In genomic region chr20:50931048-50931305, GRCh38 we compare ENCODE assay signal across 8 cellular contexts. TPM values are rescaled to one million over a fixed set of nuclear protein-coding genes. Genes with fewer than 3 reads are reported as not detected.
A peak's percentile ranks its signal among the peaks of the same experiment; 100 is the strongest.
DNase-seq lines count a peak whose midpoint lies in the region; ATAC-seq, FAIRE-seq and TF ChIP-seq lines count a peak whose summit lies in the region.

No MANE protein-coding gene starts in this region.

- dilution Hi-C loops in keratinocyte (cut with MboI; ENCODE audit: extremely low pct_ligation_motif_present, low sequenced_read_pairs): no loop called here

- peaks cover 55% of the 10 kb centered on the region for H3K4me1 Mint-ChIP-seq in CD4-positive, alpha-beta T cell (ENCODE audit: low read depth)

- FAIRE-seq in keratinocyte (lab: Jason Lieb, UNC): no peak

- H3K4me1 ChIP-seq in HUES48 (ENCODE audit: control insufficient read depth, insufficient read depth, low read length) (peaks cover 35% of the 10 kb centered on the region), keratinocyte (ENCODE audit: control insufficient read depth, extremely low read depth, insufficient read depth, low read length) (peaks cover 21% of the 10 kb centered on the region), stomach smooth muscle (ENCODE audit: control insufficient read depth, insufficient read depth, low read length) (peaks cover 17% of the 10 kb centered on the region)

- TF ChIP-seq CTCF in CD4-positive, alpha-beta T cell (IDR thresholded peaks at IDR 0.05): no peak
- no peak for TF ChIP-seq CTCF in GM20000 (IDR thresholded peaks at IDR 0.05; ENCODE audit: extremely low read depth, missing control alignments)
- TF ChIP-seq CTCF in keratinocyte (optimal IDR thresholded peaks at IDR 0.05 in 1 of 3, IDR thresholded peaks at IDR 0.05 in 1 of 3, conservative IDR thresholded peaks at IDR 0.05 in 1 of 3; ENCODE audit: extremely low read depth in 1 of 3, insufficient read depth in 2 of 3, low read length in 3 of 3): no peak

- H3K27ac Mint-ChIP-seq in CD4-positive, alpha-beta T cell: peak overlapping the region; percentile 98

- no peaks in the 10 kb centered on the region for H4K20me1 ChIP-seq in keratinocyte (ENCODE audit: control insufficient read depth, extremely low read depth, insufficient read depth, low read length)

- DNase-seq in CD4-positive, alpha-beta T cell: peak in 1 of 10 experiments; percentile 73
- DNase-seq in GM20000 (ENCODE audit: low spot score) (peak; percentile 81), keratinocyte (ENCODE audit: low read depth, low spot score) (no peak), globus pallidus (ENCODE audit: low spot score) (no peak), HCEC 1CT (no peak)

- POLR2A ChIA-PET in CD4-positive, alpha-beta T cell (lab: Charles Lee): interaction anchor here (0.8 to 7.9 kb wide), 23 partner anchors 10 to 995 kb away, joined by 3 to 157 read pairs (median 6); partner anchors contain the start of genes BCAS4, DPM1, MOCS3 and NFATC2

- intact Hi-C loops in CD4-positive, alpha-beta T cell (cut with DNase I, micrococcal nuclease): loop anchor here (1.0 to 10.0 kb wide), 6 partner anchors 27 to 1216 kb away; partner anchors contain the start of genes DPM1 (in 2 of the 2), MOCS3 (in 2 of the 2), B4GALT5 (in 1 of the 2) and CEBPB (in 1 of the 2)

- CTCF ChIA-PET in CD4-positive, alpha-beta T cell (lab: Charles Lee): interaction anchor here (1.1 to 4.2 kb wide), 11 partner anchors 10 to 140 kb away, joined by 3 to 63 read pairs (median 5); partner anchors contain the start of genes BCAS4, DPM1 and MOCS3

- no peak overlapping the region for H3K4me2 ChIP-seq in keratinocyte (ENCODE audit: control insufficient read depth, extremely low read depth, insufficient read depth, low read depth, low read length)

- H3K9me3 ChIP-seq in CD4-positive, alpha-beta T cell (ENCODE audit: control insufficient read depth, low read length): no peaks in the 10 kb centered on the region
- no peaks in the 10 kb centered on the region for H3K9me3 ChIP-seq in HUES48 (ENCODE audit: control insufficient read depth, insufficient read depth, low read length)
- H3K9me3 ChIP-seq in keratinocyte (ENCODE audit: control insufficient read depth, low read depth, low read length): no peaks in the 10 kb centered on the region
- H3K9me3 ChIP-seq in stomach smooth muscle (ENCODE audit: control insufficient read depth in 2 of 2, low read length in 2 of 2): no peaks in the 10 kb centered on the region

- no peaks in the 10 kb centered on the region for H3K9me1 ChIP-seq in keratinocyte (ENCODE audit: control insufficient read depth, extremely low read depth, insufficient read depth, low read length)

- peak; percentile 37 for ATAC-seq in CD4-positive, alpha-beta T cell (ENCODE audit: poor library complexity)

- peaks cover 77% of the 10 kb centered on the region for H3K36me3 Mint-ChIP-seq in CD4-positive, alpha-beta T cell (ENCODE audit: low read depth)

- peaks cover 44% of the 10 kb centered on the region for H3K79me2 ChIP-seq in keratinocyte (ENCODE audit: control insufficient read depth, insufficient read depth, low read length)

- H3K36me3 ChIP-seq in HUES48 (ENCODE audit: control insufficient read depth, insufficient read depth, low read length) (peaks cover 78% of the 10 kb centered on the region), keratinocyte (ENCODE audit: control insufficient read depth in 2 of 2, extremely low read depth in 1 of 2, insufficient read depth in 2 of 2, low read length in 2 of 2) (peaks cover 15 to 25% of the 10 kb centered on the region in 2 experiments), stomach smooth muscle (ENCODE audit: control insufficient read depth in 2 of 2, insufficient read depth in 2 of 2, low read length in 2 of 2) (peaks cover 5 to 8% of the 10 kb centered on the region in 2 donors)

- H3K9ac ChIP-seq in HUES48 (ENCODE audit: low read depth, low read length) (peak overlapping the region; percentile 98), keratinocyte (ENCODE audit: control insufficient read depth, extremely low read depth, insufficient read depth, low read length) (peak overlapping the region; percentile 87), stomach smooth muscle (ENCODE audit: low read length in 2 of 2) (peak overlapping the region; percentile 88 to 91)

- peak overlapping the region; percentile 93 for H3K4me3 Mint-ChIP-seq in CD4-positive, alpha-beta T cell

- H3K27ac ChIP-seq in CD4-positive, alpha-beta T cell (ENCODE audit: low read depth, low read length): peak overlapping the region; percentile 100
- H3K27ac ChIP-seq in HUES48 (ENCODE audit: low read depth, low read length): peak overlapping the region; percentile 96
- peak overlapping the region; percentile 99 for H3K27ac ChIP-seq in angular gyrus (ENCODE audit: low read depth, low read length)
- H3K27ac ChIP-seq in keratinocyte (ENCODE audit: control insufficient read depth, insufficient read depth, low read length): peak overlapping the region; percentile 94
- H3K27ac ChIP-seq in stomach smooth muscle (ENCODE audit: low read length): peak overlapping the region; percentile 97

- no peaks in the 10 kb centered on the region for H3K27me3 ChIP-seq in CD4-positive, alpha-beta T cell (ENCODE audit: control insufficient read depth, insufficient read depth, low read length)
- no peaks in the 10 kb centered on the region for H3K27me3 ChIP-seq in HUES48 (ENCODE audit: control insufficient read depth, insufficient read depth, low read length)
- no peaks in the 10 kb centered on the region for H3K27me3 ChIP-seq in keratinocyte (ENCODE audit: control insufficient read depth, extremely low read depth, insufficient read depth, low read length)
- H3K27me3 ChIP-seq in stomach smooth muscle (ENCODE audit: control insufficient read depth in 1 of 2, insufficient read depth in 2 of 2, low read length in 2 of 2): no peaks in the 10 kb centered on the region

- H2AFZ ChIP-seq in keratinocyte (ENCODE audit: control insufficient read depth, low read length): no peak overlapping the region

- peak overlapping the region; percentile 97 for H3K4me3 ChIP-seq in HUES48 (ENCODE audit: low read depth, low read length)
- peak overlapping the region; percentile 52 to 86 (median 60) for H3K4me3 ChIP-seq in keratinocyte (ENCODE audit: control insufficient read depth in 2 of 3, extremely low read depth in 1 of 3, insufficient read depth in 2 of 3, low read depth in 1 of 3, low read length in 3 of 3)
- peak overlapping the region in 1 of 2 donors; percentile 79 for H3K4me3 ChIP-seq in stomach smooth muscle (ENCODE audit: low read length in 2 of 2)

- no peaks in the 10 kb centered on the region for H3K27me3 Mint-ChIP-seq in CD4-positive, alpha-beta T cell

- no peaks in the 10 kb centered on the region for H3K9me3 Mint-ChIP-seq in CD4-positive, alpha-beta T cell

RNA-seq across cellular contexts. Expression of gene ADNP, which starts 0.3 kb away (rescaled TPM):
- total RNA-seq in CD4-positive, alpha-beta T cell: 10 to 100 TPM; 41.9 to 47.1 TPM
- polyA plus RNA-seq in keratinocyte: 21.6 to 31.3 TPM (median 29.3 TPM) in 3 replicates
- 29.4 TPM for polyA plus RNA-seq in keratinocyte (2011; ENCODE audit: low read depth)
- 18.1 and 33.5 TPM in 2 replicates for polyA plus RNA-seq in keratinocyte (2011; cell fraction: cytosol; rRNA removed)
- polyA plus RNA-seq in keratinocyte (2011; cell fraction: nucleus; rRNA removed): 59.4 and 69.7 TPM in 2 replicates
- polyA plus RNA-seq in keratinocyte (2012; ENCODE audit: low replicate concordance): 34.7 and 35.3 TPM in 2 replicates
- 31.1 to 61.9 TPM (median 31.2 TPM) in 3 replicates for polyA minus RNA-seq in keratinocyte
- polyA minus RNA-seq in keratinocyte (2011; cell fraction: cytosol; rRNA and poly(A)+ RNA removed): 16.7 TPM
- polyA minus RNA-seq in keratinocyte (2011; cell fraction: nucleus; rRNA and poly(A)+ RNA removed): 31.7 and 73.8 TPM in 2 replicates

RNA-seq across cellular contexts. Expression of gene DPM1, which starts 27.4 kb away (rescaled TPM):
- 10 to 100 TPM; 44.5 to 46.5 TPM for total RNA-seq in CD4-positive, alpha-beta T cell
- 57.2 to 99.4 TPM (median 78.0 TPM) in 3 replicates for polyA plus RNA-seq in keratinocyte
- polyA plus RNA-seq in keratinocyte (2011; ENCODE audit: low read depth): 54.8 TPM
- polyA plus RNA-seq in keratinocyte (2011; cell fraction: cytosol; rRNA removed): 52.2 and 67.8 TPM in 2 replicates
- 56.3 and 100 TPM in 2 replicates for polyA plus RNA-seq in keratinocyte (2011; cell fraction: nucleus; rRNA removed)
- 64.9 and 71.9 TPM in 2 replicates for polyA plus RNA-seq in keratinocyte (2012; ENCODE audit: low replicate concordance)
- 4.3 to 21.9 TPM (median 14.2 TPM) in 3 replicates for polyA minus RNA-seq in keratinocyte
- polyA minus RNA-seq in keratinocyte (2011; cell fraction: cytosol; rRNA and poly(A)+ RNA removed): 26.7 TPM
- 16.5 and 22.0 TPM in 2 replicates for polyA minus RNA-seq in keratinocyte (2011; cell fraction: nucleus; rRNA and poly(A)+ RNA removed)

RNA-seq across cellular contexts. Expression of gene MOCS3, which starts 27.6 kb away (rescaled TPM):
- total RNA-seq in CD4-positive, alpha-beta T cell: 1 to 10 TPM; 2.7 to 3.0 TPM
- 4.0 to 5.8 TPM (median 4.5 TPM) in 3 replicates for polyA plus RNA-seq in keratinocyte
- polyA plus RNA-seq in keratinocyte (2011; ENCODE audit: low read depth): 1.1 TPM
- 3.1 and 3.4 TPM in 2 replicates for polyA plus RNA-seq in keratinocyte (2011; cell fraction: cytosol; rRNA removed)
- 4.7 and 5.6 TPM in 2 replicates for polyA plus RNA-seq in keratinocyte (2011; cell fraction: nucleus; rRNA removed)
- polyA plus RNA-seq in keratinocyte (2012; ENCODE audit: low replicate concordance): 2.8 and 5.2 TPM in 2 replicates
- polyA minus RNA-seq in keratinocyte: 6.3 to 10.3 TPM (median 7.0 TPM) in 3 replicates
- polyA minus RNA-seq in keratinocyte (2011; cell fraction: cytosol; rRNA and poly(A)+ RNA removed): 8.2 TPM
- 7.5 and 8.1 TPM in 2 replicates for polyA minus RNA-seq in keratinocyte (2011; cell fraction: nucleus; rRNA and poly(A)+ RNA removed)
